In the genomic region with DNA sequence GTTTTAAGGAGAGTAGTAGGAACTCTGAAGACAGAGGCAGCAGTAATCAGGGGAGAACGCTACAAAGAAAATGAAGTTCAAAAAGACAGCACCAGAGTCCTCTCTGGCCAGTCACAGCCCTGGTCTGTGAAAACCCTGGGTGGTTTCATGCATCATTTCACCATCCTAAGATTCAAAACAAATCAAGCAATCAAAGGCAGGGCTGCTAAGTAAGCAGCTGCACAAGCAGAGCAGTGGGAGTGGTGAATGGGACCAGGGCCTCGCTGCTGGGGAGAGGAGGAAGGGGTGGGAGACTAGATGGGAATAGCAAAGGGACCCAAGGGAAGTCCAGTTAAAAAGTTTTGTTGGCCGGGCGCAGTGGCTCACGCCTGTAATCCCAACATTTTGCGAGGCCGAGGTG, we compare ENCODE assay signal across 8 cellular contexts.
A peak's percentile ranks its signal among the peaks of the same experiment; 100 is the strongest.
DNase-seq lines count a peak whose midpoint lies in the region; ATAC-seq, FAIRE-seq and TF ChIP-seq lines count a peak whose summit lies in the region.
"Not testable (repeated sequence)": the region's sequence is repeated elsewhere in the genome, so short reads cannot be mapped to it uniquely, and the experiment has no call there.

No MANE protein-coding gene starts in this region.

- CTCF ChIA-PET in HCT116 (lab: Charles Lee): interaction anchor here (0.6 to 2.7 kb wide), 2 partner anchors 10 to 573 kb away, joined by 3 to 10 read pairs; no protein-coding TSS in a partner anchor
- CTCF ChIA-PET in GM12878 (lab: Yijun Ruan, JAX): not testable (repeated sequence)

- not testable (repeated sequence) for H3K27me3 Mint-ChIP-seq in type B pancreatic cell

- TSS peak; percentile 82 for BruUV-seq in HCT116 (replicated peaks; lab: Mats Ljungman, UMichigan)
- not testable (repeated sequence) for BruUV-seq in GM12878 (replicated peaks; lab: Mats Ljungman, UMichigan)

- not testable (repeated sequence) for H3K9me3 Mint-ChIP-seq in type B pancreatic cell

- H3K79me2 ChIP-seq in HCT116 (ENCODE audit: insufficient read depth, low read length); GM12878 (ENCODE audit: control insufficient read depth, insufficient read depth, low read length); osteoblast (ENCODE audit: insufficient read depth, low read length): not testable (repeated sequence)

- H2AFZ ChIP-seq in HCT116 (ENCODE audit: low read depth, low read length, poor library complexity, severe bottlenecking); GM12878 (ENCODE audit: control insufficient read depth, low read depth, low read length); osteoblast (ENCODE audit: low read length): not testable (repeated sequence)

- SMC1A ChIA-PET in GM12878 (lab: Charles Lee; ENCODE audit: uncharacterized antibody, unreplicated experiment): interaction anchor here (0.9 kb wide), 1 partner anchor 10 kb away, joined by 3 read pairs; no protein-coding TSS in a partner anchor

- H3K27ac Mint-ChIP-seq in type B pancreatic cell: peak overlapping the region; percentile 17

- H3K4me1 ChIP-seq in BE2C: peaks cover 17% of the 10 kb centered on the region
- peaks cover 43 to 71% of the 10 kb centered on the region in 2 experiments for H3K4me1 ChIP-seq in HCT116 (ENCODE audit: control insufficient read depth in 1 of 2, insufficient read depth in 2 of 2, low read length in 2 of 2)
- H3K4me1 ChIP-seq in GM12878 (ENCODE audit: control insufficient read depth, insufficient read depth, low read length): not testable (repeated sequence)
- H3K4me1 ChIP-seq in osteoblast (ENCODE audit: insufficient read depth, low read length): peaks cover 22% of the 10 kb centered on the region

- intact Hi-C loops in HCT116 (cut with micrococcal nuclease); GM12878 (cut with micrococcal nuclease; ENCODE audit: unreplicated experiment): not testable (repeated sequence)

- not testable (repeated sequence) for H3K4me1 Mint-ChIP-seq in type B pancreatic cell (ENCODE audit: unreplicated experiment)

- H3K4me3 ChIP-seq in BE2C (ENCODE audit: low read depth, low read length) (peak overlapping the region; percentile 32; the same call in 1 of the 2 replicates), HCT116 (replicated peaks in 1 of 2; ENCODE audit: low read depth in 1 of 2, low read length in 2 of 2) (peak overlapping the region in 1 of 2 experiments; percentile 42; a peak in 2 of 4 replicates)
- not testable (repeated sequence) for H3K4me3 ChIP-seq in GM12878; osteoblast (ENCODE audit: insufficient read depth, low read length)

- not testable (repeated sequence) for H3K36me3 Mint-ChIP-seq in type B pancreatic cell

- H3K9ac ChIP-seq in HCT116 (ENCODE audit: low read length): peak overlapping the region; percentile 60
- not testable (repeated sequence) for H3K9ac ChIP-seq in GM12878 (ENCODE audit: control insufficient read depth, insufficient read depth, low read length)

- H3K36me3 ChIP-seq in BE2C; HCT116 (ENCODE audit: control insufficient read depth in 1 of 2, insufficient read depth in 2 of 2, low read length in 2 of 2); GM12878 (ENCODE audit: control insufficient read depth in 2 of 2, insufficient read depth in 2 of 2, low read length in 1 of 2); osteoblast (ENCODE audit: insufficient read depth, low read length): not testable (repeated sequence)

- H4K20me1 ChIP-seq in HCT116 (ENCODE audit: insufficient read depth); GM12878 (ENCODE audit: control insufficient read depth, insufficient read depth); osteoblast (ENCODE audit: insufficient read depth, low read length): not testable (repeated sequence)

- POLR2A ChIA-PET in HCT116 (lab: Charles Lee): interaction anchor here (1.8 to 3.5 kb wide), 2 partner anchors 9 to 11 kb away, joined by 9 to 24 read pairs; no protein-coding TSS in a partner anchor
- POLR2A ChIA-PET in GM12878 (lab: Charles Lee): not testable (repeated sequence)

- peak overlapping the region; percentile 96 for H3K27ac ChIP-seq in HCT116 (ENCODE audit: low read depth, low read length)
- H3K27ac ChIP-seq in GM12878 (ENCODE audit: control insufficient read depth, insufficient read depth): not testable (repeated sequence)
- peak overlapping the region; percentile 88 for H3K27ac ChIP-seq in osteoblast (ENCODE audit: low read depth, low read length)

- ATAC-seq in HCT116 (peak; percentile 19), GM12878 (peak; percentile 58)

- in situ Hi-C loops in GM12878 (cut with MboI): not testable (repeated sequence)

- 86% methylated on average over 7 of the region's 7 CpGs for WGBS in GM12878 (ENCODE audit: insufficient coverage, insufficient replicate concordance, low lambda C conversion rate, missing lambda C conversion rate)

- not testable (repeated sequence) for H3K27me3 ChIP-seq in BE2C; HCT116 (ENCODE audit: insufficient read depth, low read length); GM12878 (replicated peaks in 1 of 2; ENCODE audit: control insufficient read depth in 2 of 2, insufficient read depth in 2 of 2, low read length in 1 of 2); osteoblast (ENCODE audit: insufficient read depth, low read length)

- DNase-seq in BE2C (peak; percentile 64), NCI-H146 (lab: John Stamatoyannopoulos, UW) (peak; percentile 22), SHP77 treated with DMSO at 0.1 percent for 48 hours (lab: John Stamatoyannopoulos, UW) (peak; percentile 26), kidney tubule cell (ENCODE audit: low spot score) (peak; percentile 85)
- not testable (repeated sequence) for DNase-seq in HCT116 (ENCODE audit: low read depth, low spot score); GM12878 (ENCODE audit: low read depth, low spot score); osteoblast (ENCODE audit: insufficient read length, low spot score, missing footprints); type B pancreatic cell (ENCODE audit: extremely low spot score, unreplicated experiment)

- not testable (repeated sequence) for TF ChIP-seq CTCF in BE2C (IDR thresholded peaks at IDR 0.05; ENCODE audit: low read depth, low read length); HCT116 (IDR thresholded peaks at IDR 0.05 in 2 of 3, conservative IDR thresholded peaks at IDR 0.05 in 1 of 3; ENCODE audit: borderline replicate concordance in 1 of 3, insufficient read depth in 1 of 3, low read depth in 2 of 3, low read length in 2 of 3); GM12878 (IDR thresholded peaks at IDR 0.05 in 2 of 3, conservative IDR thresholded peaks at IDR 0.05 in 1 of 3; ENCODE audit: control insufficient read depth in 2 of 3, extremely low read depth in 1 of 3, insufficient read depth in 1 of 3, low read depth in 3 of 3, low read length in 3 of 3); osteoblast (IDR thresholded peaks at IDR 0.05; ENCODE audit: extremely low read depth, low read depth, low read length); type B pancreatic cell (conservative IDR thresholded peaks at IDR 0.05)

- not testable (repeated sequence) for TF ChIP-seq RAD21 in HCT116 (IDR thresholded peaks at IDR 0.05; ENCODE audit: low read depth); GM12878 (IDR thresholded peaks at IDR 0.05; ENCODE audit: insufficient read depth, low read depth, low read length)

- H3K4me2 ChIP-seq in HCT116 (ENCODE audit: low read length) (peak overlapping the region; percentile 66), osteoblast (ENCODE audit: insufficient read depth, low read length) (peak overlapping the region; percentile 56)
- H3K4me2 ChIP-seq in GM12878 (ENCODE audit: control insufficient read depth, insufficient read depth): not testable (repeated sequence)

- not testable (repeated sequence) for TF ChIP-seq EP300 in GM12878 (IDR thresholded peaks at IDR 0.05; ENCODE audit: borderline replicate concordance in 1 of 2, control insufficient read depth in 1 of 2, low read depth in 2 of 2, low read length in 2 of 2)

- H3K9me2 ChIP-seq in HCT116 (ENCODE audit: insufficient read depth): not testable (repeated sequence)

- not testable (repeated sequence) for FAIRE-seq in GM12878 (lab: Jason Lieb, UNC)

- H3K9me3 ChIP-seq in BE2C; HCT116 (ENCODE audit: control insufficient read depth in 1 of 2, insufficient read depth in 1 of 2, low read depth in 1 of 2, low read length in 2 of 2); GM12878 (replicated peaks; ENCODE audit: control insufficient read depth, insufficient read depth, low read length); osteoblast (ENCODE audit: low read depth, low read length): not testable (repeated sequence)

- TF ChIP-seq POLR2A in HCT116 (IDR thresholded peaks at IDR 0.05; ENCODE audit: borderline replicate concordance, extremely low read depth, insufficient read depth, insufficient read length); GM12878 (IDR thresholded peaks at IDR 0.05; ENCODE audit: low read depth, low read length): not testable (repeated sequence)

- RAD21 ChIA-PET in HCT116 (lab: Charles Lee; ENCODE audit: low non-redundant PET in 1 of 2, low total read pairs in 2 of 2, uncharacterized antibody in 2 of 2, unreplicated experiment in 2 of 2): not testable (repeated sequence)
- RAD21 ChIA-PET in GM12878 (lab: Charles Lee; ENCODE audit: unreplicated experiment): interaction anchor here (0.6 kb wide), 1 partner anchor 8 kb away, joined by 3 read pairs; no protein-coding TSS in a partner anchor

- not testable (repeated sequence) for H3K4me3 Mint-ChIP-seq in type B pancreatic cell
